10 cellular contexts compared by ENCODE assay signal in the genomic region with DNA sequence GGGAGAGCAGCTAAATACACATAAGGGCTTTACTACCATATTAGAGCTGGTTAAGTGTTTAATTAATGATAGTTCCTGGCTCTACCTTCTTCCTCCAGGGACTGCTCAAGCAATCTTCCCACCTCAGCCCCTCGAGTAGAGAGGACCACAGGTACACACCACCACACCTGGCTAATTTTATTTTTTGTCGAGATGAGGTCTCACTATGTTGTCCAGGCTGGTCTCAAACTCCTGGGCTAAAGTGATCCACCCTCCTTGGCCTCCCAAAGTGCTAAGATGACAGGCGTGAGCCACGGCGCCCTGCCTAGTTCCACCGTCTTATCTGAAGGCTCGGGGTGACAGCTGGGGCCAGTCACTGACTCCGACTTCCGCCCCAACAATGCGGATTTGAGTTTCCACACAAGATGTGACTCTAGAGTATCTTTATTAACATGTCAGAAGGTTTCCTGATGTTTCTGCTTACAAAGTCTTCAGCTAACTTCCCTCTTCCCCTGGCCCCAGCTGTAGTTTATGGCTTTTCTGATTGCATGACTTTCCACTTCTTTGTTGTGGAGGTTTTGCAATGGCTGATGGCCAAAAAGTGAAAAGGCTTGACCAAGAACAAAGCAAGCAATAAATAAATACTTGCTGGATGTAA. TPM values are rescaled to one million over a fixed set of nuclear protein-coding genes. Genes with fewer than 3 reads are reported as not detected.
DNase-seq lines count a peak whose midpoint lies in the region; ATAC-seq and TF ChIP-seq lines count a peak whose summit lies in the region.
"Had no signal": no experiment of that assay in that cellular context is flagged by ENCODE, and none has a peak within 500 bp of the region (broad histone marks: within the 10 kb centered on the region; RNA-seq: fewer than 3 reads in every experiment).

No MANE protein-coding gene starts in this region.

- in situ Hi-C loops in brain microvascular endothelial cell (cut with HindIII; ENCODE audit: low pct_ligation_motif_present, low sequenced_read_pairs): no loop called here

- no peaks in the 10 kb centered on the region for H3K9me3 Mint-ChIP-seq in CD4-positive, alpha-beta memory T cell

- DNase-seq in CD4-positive, alpha-beta memory T cell: no peak
- DNase-seq in SIG-M5 treated with dmso at 0.1 percent for 504 hours (lab: John Stamatoyannopoulos, UW; ENCODE audit: unreplicated experiment) (peak; percentile 91), fibroblast of the aortic adventitia (ENCODE audit: low read depth) (peak; percentile 32), brain microvascular endothelial cell (no peak), RPMI8226 (no peak), activated gamma-delta T cell treated with Interleukin-2 at 50 U/mL for 16 hours (no peak), PC-3 (no peak)
- DNase-seq: NCI-H1105 treated with DMSO at 0.1 percent for 48 hours, T-helper 9 cell had no signal

- no peaks in the 10 kb centered on the region for H3K27me3 Mint-ChIP-seq in CD4-positive, alpha-beta memory T cell

- H3K4me3 ChIP-seq in CD4-positive, alpha-beta memory T cell (ENCODE audit: low read length in 2 of 2): no peak overlapping the region
- H3K4me3 ChIP-seq in fibroblast of the aortic adventitia (ENCODE audit: low read depth, low read length) (no peak overlapping the region), neutrophil (ENCODE audit: low read depth in 1 of 2, low read length in 1 of 2) (peak overlapping the region; percentile 36 to 51), brain microvascular endothelial cell (ENCODE audit: low read depth, low read length) (no peak overlapping the region), PC-3 (ENCODE audit: low read length) (no peak overlapping the region)

- H3K27ac Mint-ChIP-seq in CD4-positive, alpha-beta memory T cell: peak overlapping the region in 5 of 7 donors; percentile 29 to 76 (median 58)

- no peak overlapping the region for H2AFZ ChIP-seq in PC-3 (ENCODE audit: low read length)

- H3K27me3 ChIP-seq in CD4-positive, alpha-beta memory T cell (ENCODE audit: insufficient read depth, low read length): no peaks in the 10 kb centered on the region
- H3K27me3 ChIP-seq in neutrophil (no peaks in the 10 kb centered on the region), brain microvascular endothelial cell (replicated peaks) (no peaks in the 10 kb centered on the region), PC-3 (ENCODE audit: low read length) (no peaks in the 10 kb centered on the region)

- ATAC-seq in PC-3: no peak

- POLR2A ChIA-PET in CD4-positive, alpha-beta memory T cell (lab: Charles Lee; ENCODE audit: partially characterized antibody): no interaction called here
- POLR2A ChIA-PET in PC-3 (lab: Charles Lee; ENCODE audit: unreplicated experiment): no interaction called here

- CTCF ChIA-PET in CD4-positive, alpha-beta memory T cell (lab: Charles Lee; ENCODE audit: partially characterized antibody): interaction anchor here (0.8 kb wide), 1 partner anchor 93 kb away, joined by 3 read pairs; no protein-coding TSS in a partner anchor
- CTCF ChIA-PET in PC-3 (lab: Charles Lee): no interaction called here

- BruUV-seq in PC-3 (replicated peaks; lab: Mats Ljungman, UMichigan): no TSS peak

- no peak overlapping the region for H3K4me3 Mint-ChIP-seq in CD4-positive, alpha-beta memory T cell

- no peaks in the 10 kb centered on the region for H4K20me1 ChIP-seq in PC-3 (ENCODE audit: low read length)

- intact Hi-C loops in CD4-positive, alpha-beta memory T cell (cut with micrococcal nuclease): no loop called here
- intact Hi-C loops in PC-3 (cut with micrococcal nuclease): no loop called here

- no peak for TF ChIP-seq CTCF in fibroblast of the aortic adventitia (IDR thresholded peaks at IDR 0.05; ENCODE audit: insufficient read depth, low read length)
- TF ChIP-seq CTCF in neutrophil (IDR thresholded peaks at IDR 0.05): no peak
- TF ChIP-seq CTCF in brain microvascular endothelial cell (IDR thresholded peaks at IDR 0.05; ENCODE audit: low read depth, low read length, missing control alignments): no peak
- TF ChIP-seq CTCF in PC-3 (conservative IDR thresholded peaks at IDR 0.05; ENCODE audit: low read depth, low read length): no peak

- H3K27ac ChIP-seq in CD4-positive, alpha-beta memory T cell (ENCODE audit: low read depth, low read length): no peak overlapping the region
- H3K27ac ChIP-seq in neutrophil (peak overlapping the region; percentile 94), brain microvascular endothelial cell (no peak overlapping the region), PC-3 (ENCODE audit: low read length) (no peak overlapping the region)

- no peaks in the 10 kb centered on the region for H3F3A ChIP-seq in PC-3 (ENCODE audit: low read length, unreplicated experiment)

- no peaks in the 10 kb centered on the region for H3K36me3 ChIP-seq in CD4-positive, alpha-beta memory T cell (ENCODE audit: insufficient read depth, low read length)
- H3K36me3 ChIP-seq in neutrophil (no peaks in the 10 kb centered on the region), brain microvascular endothelial cell (replicated peaks) (no peaks in the 10 kb centered on the region), PC-3 (ENCODE audit: low read depth, low read length) (no peaks in the 10 kb centered on the region)

- H3K36me3 Mint-ChIP-seq in CD4-positive, alpha-beta memory T cell: peaks cover 8 to 9% of the 10 kb centered on the region in 2 donors

- H3K79me2 ChIP-seq in PC-3 (ENCODE audit: low read length): no peaks in the 10 kb centered on the region

- peaks cover 19% of the 10 kb centered on the region for H3K4me1 ChIP-seq in CD4-positive, alpha-beta memory T cell (ENCODE audit: insufficient read depth, low read length)
- H3K4me1 ChIP-seq in neutrophil (ENCODE audit: control insufficient read depth in 1 of 2, insufficient read depth in 1 of 2, low read depth in 1 of 2, low read length in 1 of 2) (peaks cover 80 to 85% of the 10 kb centered on the region in 2 experiments), PC-3 (ENCODE audit: insufficient read depth, low read length) (no peaks in the 10 kb centered on the region)

- no peaks in the 10 kb centered on the region for H3K9me2 ChIP-seq in PC-3 (replicated peaks; ENCODE audit: low read length)

- H3K9me3 ChIP-seq in CD4-positive, alpha-beta memory T cell (ENCODE audit: control insufficient read depth in 1 of 2, low read length in 2 of 2): no peaks in the 10 kb centered on the region
- H3K9me3 ChIP-seq in neutrophil: no peaks in the 10 kb centered on the region
- H3K9me3 ChIP-seq in PC-3 (ENCODE audit: low read length): no peaks in the 10 kb centered on the region

- H3K9ac ChIP-seq in PC-3 (ENCODE audit: low read length): no peak overlapping the region

- H3K4me2 ChIP-seq in PC-3 (ENCODE audit: low read length): no peak overlapping the region

- H3K4me1 Mint-ChIP-seq in CD4-positive, alpha-beta memory T cell: peaks cover 40 to 60% (median 50%) of the 10 kb centered on the region in 4 donors

RNA-seq across cellular contexts. Expression of a gene that starts 16.8 kb away (rescaled TPM):
- 10 to 100 TPM; 23.9 to 27.9 TPM for total RNA-seq in CD4-positive, alpha-beta memory T cell
- polyA plus RNA-seq in CD4-positive, alpha-beta memory T cell: 10 to 100 TPM; 46.6 to 47.8 TPM
- total RNA-seq in fibroblast of the aortic adventitia (ENCODE audit: low replicate concordance) (15.5 and 48.1 TPM in 2 replicates), PC-3 (2014; rRNA removed) (7.9 and 8.1 TPM in 2 replicates)

RNA-seq across cellular contexts. Expression of a gene that starts 44.7 kb away (rescaled TPM):
- not detected for total RNA-seq in CD4-positive, alpha-beta memory T cell
- polyA plus RNA-seq in CD4-positive, alpha-beta memory T cell: not detected
- not detected in 2 replicates for total RNA-seq in fibroblast of the aortic adventitia (ENCODE audit: low replicate concordance)
- not detected in 2 replicates for total RNA-seq in PC-3 (2014; rRNA removed)

RNA-seq across cellular contexts. Expression of a gene that starts 48.6 kb away (rescaled TPM):
- total RNA-seq in CD4-positive, alpha-beta memory T cell: not detected
- polyA plus RNA-seq in CD4-positive, alpha-beta memory T cell: not detected
- total RNA-seq in fibroblast of the aortic adventitia (ENCODE audit: low replicate concordance): not detected in 2 replicates
- total RNA-seq in PC-3 (2014; rRNA removed): not detected in 2 replicates

Comparison
In these comparisons a context has a peak if more than half of its experiments do, and no peak if none do; other contexts are left out.
1. DNase-seq: peak in SIG-M5 treated with dmso at 0.1 percent for 504 hours (single experiment) and fibroblast of the aortic adventitia (single experiment); none in CD4-positive, alpha-beta memory T cell (0 of 5), brain microvascular endothelial cell (single experiment), RPMI8226 (single experiment), activated gamma-delta T cell treated with Interleukin-2 at 50 U/mL for 16 hours (single experiment) and PC-3 (single experiment).
2. H3K4me3 ChIP-seq: peak in neutrophil (2 of 2); none in CD4-positive, alpha-beta memory T cell (0 of 2), fibroblast of the aortic adventitia (single experiment), brain microvascular endothelial cell (single experiment) and PC-3 (single experiment).